In the genomic region with DNA sequence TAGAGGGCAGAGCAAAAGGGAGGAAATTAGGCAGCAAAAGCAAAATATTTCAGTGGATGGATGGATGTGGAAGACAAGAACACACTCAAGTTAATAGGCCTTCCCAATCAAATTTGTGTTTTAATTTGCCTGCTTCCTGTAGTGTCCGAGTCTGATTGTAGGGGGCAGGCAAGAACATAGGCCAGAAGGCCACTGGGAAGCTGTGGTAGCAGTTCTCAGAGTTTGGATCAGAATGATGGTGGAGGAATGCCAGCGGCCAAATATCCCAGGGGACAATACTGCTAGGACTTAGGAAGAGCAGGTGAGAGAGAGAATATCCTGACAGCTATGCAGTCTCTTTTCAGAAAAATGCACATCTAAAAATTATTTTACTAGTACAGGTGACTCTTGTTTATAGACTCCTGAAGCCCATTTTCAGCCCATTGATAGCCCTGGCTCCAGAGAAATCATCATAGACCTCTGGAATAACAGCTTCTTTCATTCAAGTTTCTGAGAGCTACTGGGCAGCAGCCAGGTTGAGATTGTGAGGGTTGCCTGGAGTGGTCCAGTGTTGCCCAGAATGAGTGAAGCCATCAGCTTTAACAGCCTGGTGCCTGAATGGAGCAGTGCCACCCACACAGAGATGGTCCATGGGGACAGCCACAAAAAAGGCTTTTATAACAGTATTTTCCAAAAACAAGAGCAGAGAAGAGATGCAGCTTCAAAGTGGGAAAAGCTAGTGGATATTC, we compare ENCODE assay signal across 20 cellular contexts. TPM values are rescaled to one million over a fixed set of nuclear protein-coding genes. Genes with fewer than 3 reads are reported as not detected.
DNase-seq lines count a peak whose midpoint lies in the region; ATAC-seq and TF ChIP-seq lines count a peak whose summit lies in the region.
"Had no signal": no experiment of that assay in that cellular context is flagged by ENCODE, and none has a peak within 500 bp of the region (broad histone marks: within the 10 kb centered on the region; RNA-seq: fewer than 3 reads in every experiment).

No MANE protein-coding gene starts in this region.

- DNase-seq in Ammon's horn (ENCODE audit: low spot score): peak; percentile 57
- DNase-seq in HFFc6: no peak
- DNase-seq in cardiac fibroblast (ENCODE audit: low read depth in 2 of 2): no peak
- peak; percentile 63 for DNase-seq in medulla oblongata (ENCODE audit: extremely low spot score)
- DNase-seq in iPS-NIHi11 (ENCODE audit: low spot score): no peak
- DNase-seq in glutamatergic neuron: no peak
- DNase-seq: activated CD8-positive, alpha-beta T cell treated with anti-CD3 and anti-CD28 coated beads, Interleukin-2, amount 10 ng/mL, durations not matched to agents 7 days and 5 days; activated naive CD4-positive, alpha-beta T cell treated with anti-CD3 and anti-CD28 coated beads for 36 hours; activated T-cell treated with anti-CD3 and anti-CD28 coated beads, Interleukin-2, amount 50 U/mL, for 24 hours; CD4-positive, alpha-beta memory T cell; foreskin fibroblast; left cardiac atrium; OCI-M1 had no signal

- TF ChIP-seq CTCF in HFFc6 (IDR thresholded peaks at IDR 0.05) (peak; percentile 19; the same call in 1 of the 2 replicates), cardiac fibroblast (IDR thresholded peaks at IDR 0.05; ENCODE audit: low read depth, low read length) (peak; percentile 27), glutamatergic neuron (IDR thresholded peaks at IDR 0.05; ENCODE audit: partially characterized antibody, unreplicated experiment) (no peak)

- peaks cover 3% of the 10 kb centered on the region; the same call in 1 of the 2 replicates for H3K9me3 Mint-ChIP-seq in HFFc6
- peaks cover 5% of the 10 kb centered on the region for H3K9me3 Mint-ChIP-seq in glutamatergic neuron (ENCODE audit: unreplicated experiment)
- H3K9me3 Mint-ChIP-seq: activated T-cell treated with anti-CD3 and anti-CD28 coated beads, Interleukin-2, amount 50 U/mL, for 24 hours had no signal

- H3K27me3 Mint-ChIP-seq in HFFc6 (ENCODE audit: insufficient read depth): peaks cover 2% of the 10 kb centered on the region
- peaks cover 2% of the 10 kb centered on the region for H3K27me3 Mint-ChIP-seq in glutamatergic neuron (ENCODE audit: unreplicated experiment)
- H3K27me3 Mint-ChIP-seq: progenitor cell of endocrine pancreas had no signal

- H3K27ac Mint-ChIP-seq in HFFc6 (no peak overlapping the region), glutamatergic neuron (ENCODE audit: unreplicated experiment) (no peak overlapping the region)
- H3K27ac Mint-ChIP-seq: activated CD8-positive, alpha-beta T cell treated with anti-CD3 and anti-CD28 coated beads, Interleukin-2, amount 10 ng/mL, durations not matched to agents 7 days and 5 days; activated naive CD4-positive, alpha-beta T cell treated with anti-CD3 and anti-CD28 coated beads for 36 hours; activated T-cell treated with anti-CD3 and anti-CD28 coated beads, Interleukin-2, amount 50 U/mL, for 24 hours; CD4-positive, alpha-beta memory T cell; nephron; progenitor cell of endocrine pancreas had no signal

- H3K4me1 Mint-ChIP-seq in HFFc6 (ENCODE audit: low read depth): no peaks in the 10 kb centered on the region
- H3K4me1 Mint-ChIP-seq in glutamatergic neuron (ENCODE audit: low read depth, unreplicated experiment): no peaks in the 10 kb centered on the region
- H3K4me1 Mint-ChIP-seq: CD4-positive, alpha-beta memory T cell had no signal

- no peaks in the 10 kb centered on the region for H3K36me3 Mint-ChIP-seq in HFFc6 (ENCODE audit: low read depth)
- H3K36me3 Mint-ChIP-seq in glutamatergic neuron (ENCODE audit: unreplicated experiment): peaks cover 6% of the 10 kb centered on the region
- H3K36me3 Mint-ChIP-seq: CD4-positive, alpha-beta memory T cell had no signal

- H3K4me3 ChIP-seq in cardiac fibroblast (replicated peaks in 1 of 2; ENCODE audit: low read depth in 2 of 2, low read length in 2 of 2): no peak overlapping the region
- H3K4me3 ChIP-seq: coronary artery, suprapubic skin, vagina had no signal

- no peak overlapping the region for H3K4me3 Mint-ChIP-seq in HFFc6
- H3K4me3 Mint-ChIP-seq in glutamatergic neuron (ENCODE audit: unreplicated experiment): no peak overlapping the region
- H3K4me3 Mint-ChIP-seq: activated CD8-positive, alpha-beta T cell treated with anti-CD3 and anti-CD28 coated beads, Interleukin-2, amount 10 ng/mL, durations not matched to agents 7 days and 5 days; activated naive CD4-positive, alpha-beta T cell treated with anti-CD3 and anti-CD28 coated beads for 36 hours; activated T-cell treated with anti-CD3 and anti-CD28 coated beads, Interleukin-2, amount 50 U/mL, for 24 hours; CD4-positive, alpha-beta memory T cell; nephron had no signal

- ATAC-seq in GM18498 (IDR thresholded peaks at IDR 0.05; ENCODE audit: unreplicated experiment) (no peak), HG02571 (IDR thresholded peaks at IDR 0.05; ENCODE audit: unreplicated experiment) (no peak)
- ATAC-seq: activated CD8-positive, alpha-beta T cell treated with anti-CD3 and anti-CD28 coated beads, Interleukin-2, amount 10 ng/mL, durations not matched to agents 7 days and 5 days; left cardiac atrium had no signal

RNA-seq across cellular contexts. Expression of a gene that starts 19.1 kb away (rescaled TPM):
- 100 to 1,000 TPM; 145 to 385 (median 169) TPM for total RNA-seq in HFFc6 (2021; fragmentation: NEBNext Ultra II Directional; extraction: Animal tissue kit (Norgen Biotek cat#: 25700))
- 24.6 TPM for total RNA-seq in glutamatergic neuron (ENCODE audit: unreplicated experiment)

Comparison
In these comparisons a context has a peak if more than half of its experiments do, and no peak if none do; other contexts are left out.
1. DNase-seq: peak in Ammon's horn (single experiment) and medulla oblongata (single experiment); none in HFFc6 (single experiment), cardiac fibroblast (0 of 2), iPS-NIHi11 (single experiment) and glutamatergic neuron (single experiment).